9 cellular contexts compared by ENCODE assay signal in genomic region chr10:72087392-72087968, GRCh38. TPM values are rescaled to one million over a fixed set of nuclear protein-coding genes. Genes with fewer than 3 reads are reported as not detected.
DNase-seq lines count a peak whose midpoint lies in the region; ATAC-seq and TF ChIP-seq lines count a peak whose summit lies in the region.
"Had no signal": no experiment of that assay in that cellular context is flagged by ENCODE, and none has a peak within 500 bp of the region (broad histone marks: within the 10 kb centered on the region; RNA-seq: fewer than 3 reads in every experiment).

No MANE protein-coding gene starts in this region.

- no CpG with 5 or more reads among the region's 50 CpGs for WGBS in H9 (ENCODE audit: extremely low coverage, insufficient read length, low lambda C conversion rate)

- H3K18ac ChIP-seq in H9 (ENCODE audit: insufficient read length, low read depth, low read length), result no peak overlapping the region

- H3K27me3 ChIP-seq in H9 (ENCODE audit: insufficient read depth, low read length), result peaks cover 19% of the 10 kb centered on the region; the same call in 1 of the 2 replicates

- DNase-seq in H9 (peak; percentile 32), hepatic stellate cell (ENCODE audit: low spot score) (peak; percentile 11), inferior parietal cortex (ENCODE audit: extremely low spot score) (no peak), amniotic stem cell (lab: John Stamatoyannopoulos, UW) (no peak), NCI-H748 treated with DMSO at 0.1 percent for 48 hours (lab: John Stamatoyannopoulos, UW) (no peak)
- peak; percentile 84 for DNase-seq in activated effector memory CD4-positive, alpha-beta T cell treated with anti-CD3 and anti-CD28 coated beads, Interleukin-2, amount 50 U/mL, for 16 hours
- peak; percentile 63 for DNase-seq in stimulated activated CD4-positive, alpha-beta T cell treated with anti-CD3 and anti-CD28 coated beads, Interleukin-15, amount 100 ng/mL, for 24 hours

- H2AFZ ChIP-seq in H9 (ENCODE audit: low read length), result no peak overlapping the region

- no peak overlapping the region for H3K56ac ChIP-seq in H9 (ENCODE audit: insufficient read length, low read depth, low read length)

- peaks cover 22 to 26% of the 10 kb centered on the region in 2 experiments for H3K4me1 Mint-ChIP-seq in H9

- H2AK5ac ChIP-seq in H9 (ENCODE audit: insufficient read length, low read length), result no peak overlapping the region

- no peaks in the 10 kb centered on the region for H3K79me2 ChIP-seq in H9 (ENCODE audit: insufficient read depth, low read length)

- H3K4ac ChIP-seq in H9 (ENCODE audit: low read depth, low read length), result no peak overlapping the region

- H3K4me1 ChIP-seq in H9 (ENCODE audit: insufficient read depth, low read length), result no peaks in the 10 kb centered on the region

- peaks cover 20% of the 10 kb centered on the region for H3K23me2 ChIP-seq in H9 (ENCODE audit: insufficient read length, low read depth, low read length, poor library complexity, severe bottlenecking)

- H2BK15ac ChIP-seq in H9 (ENCODE audit: low read depth, low read length), result no peak overlapping the region; the same call in 1 of the 2 replicates

- peaks cover 0 to 2% of the 10 kb centered on the region in 2 experiments; a peak in 3 of 5 replicates for H3K9me3 Mint-ChIP-seq in H9

- no peak overlapping the region for H2BK5ac ChIP-seq in H9 (ENCODE audit: insufficient read length, low read length)

- H3K79me1 ChIP-seq in H9 (ENCODE audit: insufficient read depth, low read depth, low read length, poor library complexity, severe bottlenecking), result no peaks in the 10 kb centered on the region

- no peak overlapping the region for H4K5ac ChIP-seq in H9 (ENCODE audit: insufficient read length, low read depth, low read length)

- no peak overlapping the region for H4K91ac ChIP-seq in H9 (ENCODE audit: insufficient read length, low read depth, low read length)

- peak overlapping the region; percentile 61 to 84 for H3K4me3 Mint-ChIP-seq in H9

- peak overlapping the region; percentile 93 for H3K4me2 ChIP-seq in H9 (ENCODE audit: insufficient read depth, insufficient read length, low read length)

- H3T11ph ChIP-seq in H9 (ENCODE audit: low read length), result no peak overlapping the region

- H2BK120ac ChIP-seq in H9 (ENCODE audit: low read depth, low read length, poor library complexity, severe bottlenecking), result no peak overlapping the region

- H3K27ac Mint-ChIP-seq in H9, result peak overlapping the region in 1 of 3 experiments; percentile 89; a peak in 1 of 7 replicates

- H3K9ac ChIP-seq in H9 (ENCODE audit: extremely low read depth, insufficient read length, low read length), result no peak overlapping the region

- H3K9me3 ChIP-seq in H9 (ENCODE audit: control insufficient read depth, low read depth, low read length), result no peaks in the 10 kb centered on the region

- H3K27ac ChIP-seq in H9 (ENCODE audit: insufficient read length, low read depth, low read length), result no peak overlapping the region
- H3K27ac ChIP-seq: epithelial cell of prostate had no signal

- TF ChIP-seq CTCF in H9 (conservative IDR thresholded peaks at IDR 0.05), result no peak

- H4K20me1 ChIP-seq in H9 (ENCODE audit: control insufficient read depth, insufficient read depth, insufficient read length), result no peaks in the 10 kb centered on the region

- ATAC-seq in HG03175 (IDR thresholded peaks at IDR 0.05; ENCODE audit: unreplicated experiment), result no peak

- H3K27me3 Mint-ChIP-seq in H9 (ENCODE audit: low read depth), result peaks cover 59% of the 10 kb centered on the region

- H3K14ac ChIP-seq in H9 (ENCODE audit: insufficient read depth, low read length), result no peak overlapping the region

- H2BK12ac ChIP-seq in H9 (ENCODE audit: insufficient read length, low read depth, low read length), result no peak overlapping the region

- H3K36me3 Mint-ChIP-seq in H9 (ENCODE audit: insufficient read depth in 1 of 3, low read depth in 3 of 3), result no peaks in the 10 kb centered on the region; a peak in 1 of 7 replicates

- H2BK20ac ChIP-seq in H9 (ENCODE audit: low read depth, low read length, poor library complexity, severe bottlenecking), result no peak overlapping the region

- H4K8ac ChIP-seq in H9 (replicated peaks; ENCODE audit: insufficient read length, low read depth, low read length), result no peak overlapping the region

- no peak overlapping the region for H3K23ac ChIP-seq in H9 (ENCODE audit: insufficient read length, low read depth, low read length)

RNA-seq across cellular contexts. Expression of gene SPOCK2, which starts 0.9 kb away (rescaled TPM):
- total RNA-seq in H9 (2021), result 0.86 and 1.8 TPM in 2 replicates

Comparison
In these comparisons a context has a peak if more than half of its experiments do, and no peak if none do; other contexts are left out.
1. DNase-seq: peak in H9 (single experiment), activated effector memory CD4-positive, alpha-beta T cell treated with anti-CD3 and anti-CD28 coated beads, Interleukin-2, amount 50 U/mL, for 16 hours (single experiment), hepatic stellate cell (single experiment) and stimulated activated CD4-positive, alpha-beta T cell treated with anti-CD3 and anti-CD28 coated beads, Interleukin-15, amount 100 ng/mL, for 24 hours (single experiment); none in inferior parietal cortex (single experiment), amniotic stem cell (single experiment) and NCI-H748 treated with DMSO at 0.1 percent for 48 hours (single experiment).